7 cellular contexts compared by ENCODE assay signal in the genomic region with DNA sequence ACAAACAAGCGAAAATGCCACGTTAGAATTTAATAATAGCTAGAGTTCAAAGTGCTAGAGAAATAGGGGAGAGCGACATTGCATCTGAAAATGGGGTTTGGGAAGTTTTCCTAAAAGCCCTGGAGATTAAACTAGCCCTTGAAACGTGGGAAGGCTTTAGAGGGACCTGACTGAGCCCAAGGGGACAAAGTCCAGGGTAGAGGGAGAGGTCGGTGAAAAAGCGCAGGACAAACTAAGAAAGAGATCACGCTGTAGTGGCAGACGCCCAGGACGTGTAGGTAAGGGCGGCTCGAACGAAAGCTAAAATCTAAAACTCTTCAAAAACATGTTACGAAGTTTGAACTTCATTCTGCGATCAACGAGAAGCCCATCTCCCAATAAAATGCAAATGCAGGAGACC. TPM values are rescaled to one million over a fixed set of nuclear protein-coding genes. Genes with fewer than 3 reads are reported as not detected.
DNase-seq lines count a peak whose midpoint lies in the region; ATAC-seq and TF ChIP-seq lines count a peak whose summit lies in the region.

No MANE protein-coding gene starts in this region.

- H3K4me1 Mint-ChIP-seq in HFFc6 (ENCODE audit: low read depth): peaks cover 25% of the 10 kb centered on the region
- H3K4me1 Mint-ChIP-seq in activated CD8-positive, alpha-beta T cell treated with anti-CD3 and anti-CD28 coated beads, Interleukin-2, amount 10 ng/mL, durations not matched to agents 7 days and 5 days (ENCODE audit: low read depth): peaks cover 16% of the 10 kb centered on the region
- H3K4me1 Mint-ChIP-seq in stimulated activated naive B cell treated with anti-CD40 and anti-IgM and Interleukin-4, amounts not matched to agents 10 μg/mL and 1 μg/mL and 100 μg/mL, for 72 hours: peaks cover 5 to 16% of the 10 kb centered on the region in 2 donors

- H3K27me3 Mint-ChIP-seq in HFFc6 (ENCODE audit: insufficient read depth): no peaks in the 10 kb centered on the region
- H3K27me3 Mint-ChIP-seq in activated CD8-positive, alpha-beta T cell treated with anti-CD3 and anti-CD28 coated beads, Interleukin-2, amount 10 ng/mL, durations not matched to agents 7 days and 5 days (ENCODE audit: low read depth): no peaks in the 10 kb centered on the region
- peaks cover 0 to under 1% of the 10 kb centered on the region in 2 donors for H3K27me3 Mint-ChIP-seq in stimulated activated naive B cell treated with anti-CD40 and anti-IgM and Interleukin-4, amounts not matched to agents 10 μg/mL and 1 μg/mL and 100 μg/mL, for 72 hours

- ATAC-seq in activated CD8-positive, alpha-beta T cell treated with anti-CD3 and anti-CD28 coated beads, Interleukin-2, amount 10 ng/mL, durations not matched to agents 7 days and 5 days: no peak
- ATAC-seq in stimulated activated naive B cell treated with anti-CD40 and anti-IgM and Interleukin-4, amounts not matched to agents 10 μg/mL and 1 μg/mL and 100 μg/mL, for 72 hours (replicated peaks): no peak
- ATAC-seq in GM21825 (IDR thresholded peaks at IDR 0.05; ENCODE audit: unreplicated experiment) (no peak), HG03280 (IDR thresholded peaks at IDR 0.05; ENCODE audit: unreplicated experiment) (no peak)

- H3K36me3 Mint-ChIP-seq in HFFc6 (ENCODE audit: low read depth): no peaks in the 10 kb centered on the region
- peaks cover 4% of the 10 kb centered on the region for H3K36me3 Mint-ChIP-seq in activated CD8-positive, alpha-beta T cell treated with anti-CD3 and anti-CD28 coated beads, Interleukin-2, amount 10 ng/mL, durations not matched to agents 7 days and 5 days (ENCODE audit: low read depth)
- H3K36me3 Mint-ChIP-seq in stimulated activated naive B cell treated with anti-CD40 and anti-IgM and Interleukin-4, amounts not matched to agents 10 μg/mL and 1 μg/mL and 100 μg/mL, for 72 hours: peaks cover 0 to 1% of the 10 kb centered on the region in 2 donors

- POLR2A ChIA-PET in activated CD8-positive, alpha-beta T cell treated with anti-CD3 and anti-CD28 coated beads, Interleukin-2, amount 10 ng/mL, durations not matched to agents 7 days and 5 days (lab: Charles Lee): no interaction called here

- TF ChIP-seq CTCF in HFFc6 (IDR thresholded peaks at IDR 0.05): no peak

- no peaks in the 10 kb centered on the region for H3K36me3 ChIP-seq in iPS-18a (ENCODE audit: control insufficient read depth, low read depth, low read length)

- H3K9ac ChIP-seq in iPS-18a (ENCODE audit: low read length): peak overlapping the region; percentile 73

- H3K4me3 Mint-ChIP-seq in HFFc6: peak overlapping the region; percentile 87
- H3K4me3 Mint-ChIP-seq in activated CD8-positive, alpha-beta T cell treated with anti-CD3 and anti-CD28 coated beads, Interleukin-2, amount 10 ng/mL, durations not matched to agents 7 days and 5 days: peak overlapping the region; percentile 79
- H3K4me3 Mint-ChIP-seq in stimulated activated naive B cell treated with anti-CD40 and anti-IgM and Interleukin-4, amounts not matched to agents 10 μg/mL and 1 μg/mL and 100 μg/mL, for 72 hours: peak overlapping the region; percentile 86 to 89

- H3K4me1 ChIP-seq in iPS-18a (ENCODE audit: control insufficient read depth, low read depth, low read length): peaks cover 16% of the 10 kb centered on the region

- H3K9me3 ChIP-seq in iPS-18a (ENCODE audit: control insufficient read depth, low read depth, low read length): no peaks in the 10 kb centered on the region

- peak overlapping the region; percentile 64 for H3K4me3 ChIP-seq in iPS-18a (ENCODE audit: low read length)

- CTCF ChIA-PET in activated CD8-positive, alpha-beta T cell treated with anti-CD3 and anti-CD28 coated beads, Interleukin-2, amount 10 ng/mL, durations not matched to agents 7 days and 5 days (lab: Charles Lee): interaction anchor here (1.6 kb wide), 1 partner anchor 170 kb away, joined by 3 read pairs; no protein-coding TSS in a partner anchor

- no peak for DNase-seq in HFFc6
- DNase-seq in activated CD8-positive, alpha-beta T cell treated with anti-CD3 and anti-CD28 coated beads, Interleukin-2, amount 10 ng/mL, durations not matched to agents 7 days and 5 days: no peak
- no peak for DNase-seq in stimulated activated naive B cell treated with anti-CD40 and anti-IgM and Interleukin-4, amounts not matched to agents 10 μg/mL and 1 μg/mL and 100 μg/mL, for 72 hours
- no peak for DNase-seq in NCI-H345 treated with DMSO at 0.1 percent for 48 hours (lab: John Stamatoyannopoulos, UW; ENCODE audit: unreplicated experiment)

- no peaks in the 10 kb centered on the region for H3K27me3 ChIP-seq in iPS-18a (ENCODE audit: control insufficient read depth, insufficient read depth, low read length)

- H3K27ac Mint-ChIP-seq in HFFc6: peak overlapping the region; percentile 95
- peak overlapping the region; percentile 96 for H3K27ac Mint-ChIP-seq in activated CD8-positive, alpha-beta T cell treated with anti-CD3 and anti-CD28 coated beads, Interleukin-2, amount 10 ng/mL, durations not matched to agents 7 days and 5 days
- peak overlapping the region; percentile 96 for H3K27ac Mint-ChIP-seq in stimulated activated naive B cell treated with anti-CD40 and anti-IgM and Interleukin-4, amounts not matched to agents 10 μg/mL and 1 μg/mL and 100 μg/mL, for 72 hours

- no peaks in the 10 kb centered on the region for H3K9me3 Mint-ChIP-seq in HFFc6
- H3K9me3 Mint-ChIP-seq in activated CD8-positive, alpha-beta T cell treated with anti-CD3 and anti-CD28 coated beads, Interleukin-2, amount 10 ng/mL, durations not matched to agents 7 days and 5 days (ENCODE audit: insufficient read depth): no peaks in the 10 kb centered on the region
- no peaks in the 10 kb centered on the region for H3K9me3 Mint-ChIP-seq in stimulated activated naive B cell treated with anti-CD40 and anti-IgM and Interleukin-4, amounts not matched to agents 10 μg/mL and 1 μg/mL and 100 μg/mL, for 72 hours

- H3K27ac ChIP-seq in iPS-18a (ENCODE audit: low read length): no peak overlapping the region

RNA-seq across cellular contexts. Expression of a gene that starts 1.1 kb away (rescaled TPM):
- 10 to 100 TPM; 25.1 to 38.6 (median 35.7) TPM for total RNA-seq in HFFc6 (2021; fragmentation: NEBNext Ultra II Directional; extraction: Animal tissue kit (Norgen Biotek cat#: 25700))
- 10 to 100 TPM; 11.8 TPM for total RNA-seq in activated CD8-positive, alpha-beta T cell treated with anti-CD3 and anti-CD28 coated beads, Interleukin-2, amount 10 ng/mL, durations not matched to agents 7 days and 5 days

RNA-seq across cellular contexts. Expression of a gene that starts 31.4 kb away (rescaled TPM):
- not detected for total RNA-seq in HFFc6 (2021; fragmentation: NEBNext Ultra II Directional; extraction: Animal tissue kit (Norgen Biotek cat#: 25700))
- not detected for total RNA-seq in activated CD8-positive, alpha-beta T cell treated with anti-CD3 and anti-CD28 coated beads, Interleukin-2, amount 10 ng/mL, durations not matched to agents 7 days and 5 days
